ENCODE assay signal across 8 cellular contexts in genomic region chr2:39466311-39466710, GRCh38.
"Had no signal": no experiment of that assay in that cellular context is flagged by ENCODE, and none has a peak within 500 bp of the region (broad histone marks: within the 10 kb centered on the region; RNA-seq: fewer than 3 reads in every experiment).

No MANE protein-coding gene starts in this region.

- H3K4me3 ChIP-seq: GM23248, HAP-1, K562 had no signal

- DNase-seq: GM23248, GOT3, H7, HFFc6, IMR-90 had no signal

- H3K36me3 ChIP-seq: HAP-1 had no signal

- ATAC-seq: HCT116, K562 had no signal

- H3K27ac Mint-ChIP-seq: HFFc6 had no signal

- H3K9me3 Mint-ChIP-seq: HFFc6 had no signal

- H3K4me3 Mint-ChIP-seq: HFFc6 had no signal

- H2AFZ ChIP-seq: GM23248 had no signal

- H3K9ac ChIP-seq: GM23248 had no signal

- H3K9me3 ChIP-seq: HAP-1 had no signal

- H3K27ac ChIP-seq: GM23248 had no signal
